ENCODE assay signal across 5 cellular contexts in genomic region chr14:87432698-87433097, GRCh38.
"Had no signal": no experiment of that assay in that cellular context is flagged by ENCODE, and none has a peak within 500 bp of the region (broad histone marks: within the 10 kb centered on the region; RNA-seq: fewer than 3 reads in every experiment).

No MANE protein-coding gene starts in this region.

- H3K27ac ChIP-seq: HL-60 had no signal

- H3K4me3 ChIP-seq: GM23338 had no signal

- DNase-seq: H9, HCEC 1CT had no signal

- H3K4me2 ChIP-seq: GM23338 had no signal

- ATAC-seq: GM23338, HepG2 had no signal

- H2AFZ ChIP-seq: GM23338 had no signal
